1 cellular context compared by ENCODE assay signal in genomic region chr17:56707312-56708219, GRCh38.
TF ChIP-seq lines count a peak whose summit lies in the region.

No MANE protein-coding gene starts in this region.

TF ChIP-seq in HepG2, 621 proteins besides CTCF, POLR2A, EP300 and RAD21:
- TF ChIP-seq ARID2 (CRISPR knock-in tag; IDR thresholded peaks at IDR 0.05; ENCODE audit: borderline replicate concordance), result no peak
- peak; percentile 93 for TF ChIP-seq CREB1 (IDR thresholded peaks at IDR 0.05)
- TF ChIP-seq CREB1 (CRISPR knock-in tag; IDR thresholded peaks at IDR 0.05), result no peak
- TF ChIP-seq NR0B2 (CRISPR knock-in tag; IDR thresholded peaks at IDR 0.05), result no peak
- TF ChIP-seq TFDP1 (CRISPR knock-in tag; IDR thresholded peaks at IDR 0.05; ENCODE audit: borderline replicate concordance), result no peak
- peak; percentile 93 for TF ChIP-seq ATF7 (IDR thresholded peaks at IDR 0.05)
- no peak for TF ChIP-seq ATF7 (CRISPR knock-in tag; IDR thresholded peaks at IDR 0.05)
